In the genomic region with DNA sequence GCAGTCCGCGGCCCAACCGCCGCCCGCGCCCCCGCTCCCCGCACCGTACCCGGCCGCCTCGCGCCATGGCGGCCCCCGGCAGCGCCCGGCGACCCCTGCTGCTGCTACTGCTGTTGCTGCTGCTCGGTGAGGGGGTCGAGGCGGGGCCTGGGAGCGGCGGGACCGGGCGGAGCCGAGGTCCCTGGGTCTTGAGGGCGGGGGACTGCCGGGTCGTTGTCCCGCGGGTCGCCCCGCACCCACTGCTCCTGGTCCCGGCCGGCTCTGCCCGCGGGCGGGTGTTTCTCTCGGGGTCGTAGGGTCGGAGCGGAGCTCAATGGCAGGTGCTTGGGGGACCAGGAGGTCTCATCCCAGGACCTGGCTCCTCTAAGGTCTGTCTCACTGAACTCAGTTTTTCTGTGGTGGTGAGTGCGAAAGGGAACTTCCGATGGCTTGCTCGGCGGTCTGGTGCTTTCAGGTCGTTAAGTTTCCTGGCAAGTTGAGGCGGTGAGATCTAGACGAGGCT, we compare ENCODE assay signal across 8 cellular contexts. TPM values are rescaled to one million over a fixed set of nuclear protein-coding genes. Genes with fewer than 3 reads are reported as not detected.
DNase-seq lines count a peak whose midpoint lies in the region; ATAC-seq and TF ChIP-seq lines count a peak whose summit lies in the region.

No MANE protein-coding gene starts in this region.

- peak; percentile 32 for ATAC-seq in HG03066 (IDR thresholded peaks at IDR 0.05; ENCODE audit: low read depth, unreplicated experiment)

- intact Hi-C loops in cardiac septum (cut with DNase I) (loop anchor here (2.0 kb wide), 1 partner anchor 95 kb away; no protein-coding TSS in a partner anchor), breast epithelium (cut with DNase I; ENCODE audit: low total_unique reads) (no loop called here)

- H3K9me3 ChIP-seq in cardiac muscle cell (ENCODE audit: low read depth) = no peaks in the 10 kb centered on the region
- H3K9me3 ChIP-seq in breast epithelium = no peaks in the 10 kb centered on the region
- no peaks in the 10 kb centered on the region for H3K9me3 ChIP-seq in mesodermal cell (ENCODE audit: control insufficient read depth, low read length)

- TF ChIP-seq CTCF in cardiac muscle cell (IDR thresholded peaks at IDR 0.05; ENCODE audit: low read depth, low read length) (no peak), breast epithelium (IDR thresholded peaks at IDR 0.05) (no peak)

- H3K4me1 ChIP-seq in cardiac muscle cell (ENCODE audit: low read depth) (peaks cover 11% of the 10 kb centered on the region), breast epithelium (peaks cover 0 to 11% of the 10 kb centered on the region in 2 donors), mesodermal cell (ENCODE audit: control insufficient read depth, insufficient read depth, low read length, poor library complexity, severe bottlenecking) (no peaks in the 10 kb centered on the region)

- H3K27me3 ChIP-seq in cardiac muscle cell = no peaks in the 10 kb centered on the region
- H3K27me3 ChIP-seq in breast epithelium = no peaks in the 10 kb centered on the region

- DNase-seq in cardiac muscle cell (ENCODE audit: low read depth in 1 of 2, low spot score in 1 of 2) (no peak), cardiac septum (ENCODE audit: low spot score) (no peak), T-helper 22 cell (ENCODE audit: low read depth) (peak; percentile 27), breast epithelium (ENCODE audit: low spot score in 2 of 2) (peak in 1 of 2 donors; percentile 26), HCEC 1CT (no peak)
- peak; percentile 21 to 25 for DNase-seq in stimulated activated CD8-positive, alpha-beta memory T cell treated with anti-CD3 and anti-CD28 coated beads, Interleukin-7, amount 100 ng/mL, for 1 hour (ENCODE audit: low read depth in 2 of 2)

- peak overlapping the region; percentile 93 for H3K4me3 ChIP-seq in cardiac muscle cell
- H3K4me3 ChIP-seq in breast epithelium = peak overlapping the region; percentile 68 to 92 (median 71)
- peak overlapping the region; percentile 91 for H3K4me3 ChIP-seq in mesodermal cell (ENCODE audit: extremely low read depth, insufficient read depth, low read length, poor library complexity, severe bottlenecking)

- H3K36me3 ChIP-seq in cardiac muscle cell (no peaks in the 10 kb centered on the region), breast epithelium (no peaks in the 10 kb centered on the region), mesodermal cell (ENCODE audit: control insufficient read depth, insufficient read depth, low read length) (peaks cover 11% of the 10 kb centered on the region)

- WGBS in mesodermal cell (ENCODE audit: insufficient coverage in 2 of 2), 2 experiments = 0 to 1% methylated on average over 37 to 41 of the region's 49 CpGs

- H3K27ac ChIP-seq in cardiac muscle cell = peak overlapping the region; percentile 83
- peak overlapping the region; percentile 89 to 95 for H3K27ac ChIP-seq in breast epithelium
- peak overlapping the region; percentile 62 for H3K27ac ChIP-seq in mesodermal cell (ENCODE audit: low read depth, low read length, severe bottlenecking)

- TF ChIP-seq POLR2A in breast epithelium (IDR thresholded peaks at IDR 0.05) = no peak

RNA-seq across cellular contexts. Expression of a gene that starts 0.4 kb away (rescaled TPM):
- total RNA-seq in cardiac muscle cell (43.8 and 68.6 TPM in 2 replicates), cardiac septum (91.4 TPM), breast epithelium (100 to 1,000 TPM in 1 of 3 donors, 10 to 100 TPM in 2; 96.7 to 167 (median 99.1) TPM)
- polyA plus RNA-seq in cardiac muscle cell = 60.8 and 83.7 TPM in 2 replicates
- polyA plus RNA-seq in mesodermal cell (2013, experiment 1 of 2) = 193 TPM
- 166 TPM for polyA plus RNA-seq in mesodermal cell (2013, experiment 2 of 2)

Comparison
In these comparisons a context has a peak if more than half of its experiments do, and no peak if none do; other contexts are left out.
1. DNase-seq: peak in T-helper 22 cell (single experiment) and stimulated activated CD8-positive, alpha-beta memory T cell treated with anti-CD3 and anti-CD28 coated beads, Interleukin-7, amount 100 ng/mL, for 1 hour (2 of 2); none in cardiac muscle cell (0 of 2), cardiac septum (single experiment) and HCEC 1CT (single experiment).
2. Peak in every context shown above with its lines, with median percentiles within 50 percentile points of each other: H3K27ac ChIP-seq and H3K4me3 ChIP-seq.